26 cellular contexts compared by ENCODE assay signal in the genomic region with DNA sequence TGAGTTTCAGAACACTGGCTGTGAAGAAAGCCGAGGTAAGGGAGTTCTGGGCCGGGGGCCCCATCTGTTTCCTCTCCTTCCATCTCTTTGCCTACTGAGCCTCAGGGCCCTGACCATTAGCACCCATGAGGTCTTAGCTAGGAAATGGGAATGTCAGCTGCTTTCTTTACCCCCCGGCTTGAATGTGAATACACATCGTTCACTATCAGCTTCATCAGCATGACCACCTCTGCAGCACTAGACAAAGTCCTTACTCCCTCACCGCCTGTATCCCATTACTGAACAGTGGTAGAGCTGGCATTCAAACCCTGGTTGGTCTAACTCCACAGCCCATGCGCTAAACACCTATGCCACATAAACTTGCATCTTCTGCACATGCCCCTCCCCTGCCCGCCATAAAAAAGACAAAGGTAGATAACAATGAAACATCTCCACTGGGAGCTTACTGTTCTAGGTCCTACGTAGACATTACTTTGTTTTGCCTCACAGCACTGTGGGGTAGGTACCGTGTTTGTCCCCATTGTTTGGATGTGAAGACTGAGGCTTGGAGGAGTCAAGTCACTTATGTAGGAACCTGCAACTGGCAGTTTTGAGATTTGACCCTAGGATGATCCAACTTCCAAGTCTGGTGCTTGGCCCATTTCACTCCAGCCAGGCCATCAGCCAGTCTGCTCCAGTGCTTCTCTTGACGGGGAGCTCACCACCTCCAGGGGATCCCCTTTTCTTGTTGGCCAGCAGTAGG.
"Had no signal": no experiment of that assay in that cellular context is flagged by ENCODE, and none has a peak within 500 bp of the region (broad histone marks: within the 10 kb centered on the region; RNA-seq: fewer than 3 reads in every experiment).

No MANE protein-coding gene starts in this region.

- H3K9me3 Mint-ChIP-seq: mesothelial cell of epicardium; naive B cell; natural killer cell; nephron progenitor cell; stimulated activated naive B cell treated with anti-CD40 and anti-IgM and Interleukin-4, amounts not matched to agents 10 μg/mL and 1 μg/mL and 100 μg/mL, for 72 hours had no signal

- H3K36me3 ChIP-seq: right atrium auricular region, thyroid gland, transverse colon, vagina had no signal

- H3K27ac ChIP-seq: left ventricle myocardium inferior, pancreas, psoas muscle, right atrium auricular region, skin epidermis, stomach, testis, thyroid gland, transverse colon, upper lobe of left lung, vagina had no signal

- FAIRE-seq: pancreas had no signal

- H3K27me3 Mint-ChIP-seq: naive B cell; stimulated activated naive B cell treated with anti-CD40 and anti-IgM and Interleukin-4, amounts not matched to agents 10 μg/mL and 1 μg/mL and 100 μg/mL, for 72 hours had no signal

- H3K4me3 Mint-ChIP-seq: mesothelial cell of epicardium; natural killer cell; nephron progenitor cell; stimulated activated naive B cell treated with anti-CD40 and anti-IgM and Interleukin-4, amounts not matched to agents 10 μg/mL and 1 μg/mL and 100 μg/mL, for 72 hours had no signal

- ATAC-seq: natural killer cell; pancreas; psoas muscle; sciatic nerve; stimulated activated naive B cell treated with anti-CD40 and anti-IgM and Interleukin-4, amounts not matched to agents 10 μg/mL and 1 μg/mL and 100 μg/mL, for 72 hours; stimulated activated naive CD8-positive, alpha-beta T cell treated with anti-CD3 and anti-CD28 coated beads, Interleukin-15, Interleukin-2, amounts not matched to agents 100 U/mL and 50 U/mL, for 24 hours had no signal

- H3K9me3 ChIP-seq: left ventricle myocardium inferior, pancreas, psoas muscle, right atrium auricular region, stomach, testis, thyroid gland, transverse colon, upper lobe of left lung, vagina had no signal

- DNase-seq: islet precursor cell; left ventricle myocardium inferior; mesendoderm; naive B cell; natural killer cell; nephron progenitor cell; nucleus accumbens; pancreas; psoas muscle; stimulated activated CD4-positive, alpha-beta T cell treated with anti-CD3 and anti-CD28 coated beads, Interleukin-12 subunit alpha, Interleukin-12 subunit beta, amount 100 ng/mL, for 4 hours; stimulated activated CD4-positive, alpha-beta T cell treated with anti-CD3 and anti-CD28 coated beads, Interleukin-15, amount 100 ng/mL, for 24 hours; stimulated activated CD4-positive, alpha-beta T cell treated with anti-CD3 and anti-CD28 coated beads, Interleukin-2, amount 100 ng/mL, for 24 hours; stimulated activated CD4-positive, alpha-beta T cell treated with anti-CD3 and anti-CD28 coated beads, Interleukin-4, amount 100 ng/mL, for 1 hour; stimulated activated naive B cell treated with anti-CD40 and anti-IgM and Interleukin-4, amounts not matched to agents 10 μg/mL and 1 μg/mL and 100 μg/mL, for 72 hours; stimulated activated naive CD8-positive, alpha-beta T cell treated with anti-CD3 and anti-CD28 coated beads, Interleukin-15, Interleukin-2, amounts not matched to agents 100 U/mL and 50 U/mL, for 24 hours; stomach; testis; thyroid gland; transverse colon; upper lobe of left lung had no signal

- H3K36me3 Mint-ChIP-seq: natural killer cell had no signal

- H3K4me1 Mint-ChIP-seq: mesothelial cell of epicardium; natural killer cell; stimulated activated naive B cell treated with anti-CD40 and anti-IgM and Interleukin-4, amounts not matched to agents 10 μg/mL and 1 μg/mL and 100 μg/mL, for 72 hours had no signal

- H3K27ac Mint-ChIP-seq: natural killer cell, nephron progenitor cell had no signal

- H3K4me1 ChIP-seq: pancreas, testis, transverse colon had no signal

- H3K27me3 ChIP-seq: pancreas, right atrium auricular region, stomach, testis, thyroid gland, transverse colon, upper lobe of left lung, vagina had no signal

- H3K4me3 ChIP-seq: left ventricle myocardium inferior, lung, pancreas, psoas muscle, right atrium auricular region, skin epidermis, stomach, testis, thyroid gland, transverse colon, upper lobe of left lung, vagina had no signal
